1 cellular context compared by ENCODE assay signal in the genomic region with DNA sequence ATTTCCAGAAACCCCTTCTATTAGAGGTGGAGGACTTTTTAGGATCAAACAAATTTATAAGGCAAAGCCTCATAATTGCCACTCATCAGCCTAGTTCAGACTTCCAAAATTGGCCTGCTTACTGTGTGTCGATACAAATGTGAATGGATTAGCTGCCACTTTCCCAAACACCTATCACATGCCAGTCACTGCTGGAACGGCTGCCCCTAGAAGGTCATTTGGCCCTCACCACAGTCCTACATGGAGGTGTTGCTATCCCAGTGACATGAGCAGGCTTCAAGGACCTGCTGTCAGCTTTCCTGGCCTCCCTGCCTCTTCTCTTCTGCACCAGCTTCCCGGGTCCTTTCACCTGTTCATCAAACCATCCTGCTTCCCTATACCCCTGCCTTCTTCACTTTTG.
TF ChIP-seq lines count a peak whose summit lies in the region.

No MANE protein-coding gene starts in this region.

TF ChIP-seq in GM23338, 12 proteins besides CTCF, POLR2A, EP300 and RAD21 (continued from another document):
- TF ChIP-seq, protein P1, sequence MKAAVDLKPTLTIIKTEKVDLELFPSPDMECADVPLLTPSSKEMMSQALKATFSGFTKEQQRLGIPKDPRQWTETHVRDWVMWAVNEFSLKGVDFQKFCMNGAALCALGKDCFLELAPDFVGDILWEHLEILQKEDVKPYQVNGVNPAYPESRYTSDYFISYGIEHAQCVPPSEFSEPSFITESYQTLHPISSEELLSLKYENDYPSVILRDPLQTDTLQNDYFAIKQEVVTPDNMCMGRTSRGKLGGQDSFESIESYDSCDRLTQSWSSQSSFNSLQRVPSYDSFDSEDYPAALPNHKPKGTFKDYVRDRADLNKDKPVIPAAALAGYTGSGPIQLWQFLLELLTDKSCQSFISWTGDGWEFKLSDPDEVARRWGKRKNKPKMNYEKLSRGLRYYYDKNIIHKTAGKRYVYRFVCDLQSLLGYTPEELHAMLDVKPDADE (IDR thresholded peaks at IDR 0.05): no peak
- TF ChIP-seq CREB1 (CRISPR knock-in tag; IDR thresholded peaks at IDR 0.05; ENCODE audit: low read depth): no peak
- TF ChIP-seq JUNB (IDR thresholded peaks at IDR 0.05; ENCODE audit: unreplicated experiment): no peak
- TF ChIP-seq REST (IDR thresholded peaks at IDR 0.05; ENCODE audit: unreplicated experiment): no peak
- TF ChIP-seq ZNF331 (CRISPR knock-in tag; IDR thresholded peaks at IDR 0.05; ENCODE audit: low read depth): no peak
- TF ChIP-seq STAT1 (IDR thresholded peaks at IDR 0.05; ENCODE audit: unreplicated experiment): no peak
- no peak for TF ChIP-seq EZH2 (IDR thresholded peaks at IDR 0.05; ENCODE audit: low read depth, unreplicated experiment)
- no peak for TF ChIP-seq ZNF114 (CRISPR knock-in tag; IDR thresholded peaks at IDR 0.05)
TF ChIP-seq in GM23338: peak in this region for 0.
